6 cellular contexts compared by ENCODE assay signal in genomic region chr18:11747286-11747685, GRCh38.
"Had no signal": no experiment of that assay in that cellular context is flagged by ENCODE, and none has a peak within 500 bp of the region (broad histone marks: within the 10 kb centered on the region; RNA-seq: fewer than 3 reads in every experiment).

No MANE protein-coding gene starts in this region.

- DNase-seq: IMR-90, KG1 had no signal

- ATAC-seq: HCT116, K562 had no signal

- H2AFZ ChIP-seq: GM23338 had no signal

- H3K4me3 ChIP-seq: GM23338, HAP-1, K562 had no signal

- H3K4me2 ChIP-seq: GM23338 had no signal

- H3K9me3 ChIP-seq: HAP-1 had no signal

- H3K36me3 ChIP-seq: HAP-1 had no signal
